In the genomic region with DNA sequence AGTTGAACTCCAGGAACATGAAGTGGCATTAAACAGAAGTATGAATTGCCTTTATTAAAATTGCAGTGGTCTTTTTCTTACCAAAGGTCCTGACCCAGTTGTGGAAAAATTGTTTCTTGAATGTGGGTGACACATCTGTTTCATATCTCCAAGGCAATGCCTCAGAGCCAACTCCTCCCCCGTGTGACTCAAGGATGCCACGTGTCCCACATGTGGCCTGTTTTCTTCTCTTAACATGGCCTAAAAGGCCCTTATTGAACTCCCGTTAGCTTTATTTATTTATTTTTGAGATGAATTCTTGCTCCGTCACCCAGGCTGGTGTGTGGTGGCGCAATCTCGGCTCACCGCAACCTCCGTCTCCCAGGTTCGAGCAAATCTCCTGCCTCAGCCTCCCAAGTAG, we compare ENCODE assay signal across 12 cellular contexts.
DNase-seq lines count a peak whose midpoint lies in the region; ATAC-seq and TF ChIP-seq lines count a peak whose summit lies in the region.
"Had no signal": no experiment of that assay in that cellular context is flagged by ENCODE, and none has a peak within 500 bp of the region (broad histone marks: within the 10 kb centered on the region; RNA-seq: fewer than 3 reads in every experiment).

No MANE protein-coding gene starts in this region.

- H3K27me3 ChIP-seq in uterus = no peaks in the 10 kb centered on the region

- intact Hi-C loops in activated naive CD4-positive, alpha-beta T cell treated with anti-CD3 and anti-CD28 coated beads for 36 hours (cut with micrococcal nuclease) = loop anchor here (1.0 to 10.0 kb wide), 3 partner anchors 25 to 966 kb away; a partner anchor contains a TSS
- intact Hi-C loops in left ventricle myocardium superior (cut with micrococcal nuclease) (loop anchor here (10.0 kb wide), 1 partner anchor 586 kb away; no protein-coding TSS in a partner anchor), uterus (cut with DNase I; ENCODE audit: low total_unique reads) (no loop called here)

- no peak overlapping the region for H3K27ac Mint-ChIP-seq in activated naive CD4-positive, alpha-beta T cell treated with anti-CD3 and anti-CD28 coated beads for 36 hours
- no peak overlapping the region for H3K27ac Mint-ChIP-seq in activated naive CD4-positive, alpha-beta T cell treated with anti-CD3 and anti-CD28 coated beads, Interleukin-2, amount 10 ng/mL, durations not matched to agents 7 days and 5 days

- H3K4me3 Mint-ChIP-seq in activated naive CD4-positive, alpha-beta T cell treated with anti-CD3 and anti-CD28 coated beads for 36 hours = no peak overlapping the region
- no peak overlapping the region for H3K4me3 Mint-ChIP-seq in activated naive CD4-positive, alpha-beta T cell treated with anti-CD3 and anti-CD28 coated beads, Interleukin-2, amount 10 ng/mL, durations not matched to agents 7 days and 5 days

- no peak for TF ChIP-seq CTCF in uterus (IDR thresholded peaks at IDR 0.05)

- TF ChIP-seq POLR2A in uterus (IDR thresholded peaks at IDR 0.05) (no peak), GM18505 (IDR thresholded peaks at IDR 0.05; ENCODE audit: borderline replicate concordance, extremely low read depth, insufficient read depth, insufficient read length) (no peak)

- DNase-seq in activated naive CD4-positive, alpha-beta T cell treated with anti-CD3 and anti-CD28 coated beads for 36 hours = peak; percentile 54
- DNase-seq in activated naive CD4-positive, alpha-beta T cell treated with anti-CD3 and anti-CD28 coated beads, Interleukin-2, amount 10 ng/mL, durations not matched to agents 7 days and 5 days = no peak
- DNase-seq in amniotic epithelial cell (ENCODE audit: low read depth) (peak; percentile 2), left ventricle myocardium superior (peak; percentile 61), uterus (peak; percentile 63 to 64), NCI-H345 treated with DMSO at 0.1 percent for 48 hours (lab: John Stamatoyannopoulos, UW; ENCODE audit: unreplicated experiment) (no peak), cerebellar cortex (ENCODE audit: low spot score) (no peak)
- DNase-seq: C1 segment of cervical spinal cord, H7, NCI-H226 had no signal

- no peaks in the 10 kb centered on the region for H3K36me3 ChIP-seq in uterus

- CTCF ChIA-PET in activated naive CD4-positive, alpha-beta T cell treated with anti-CD3 and anti-CD28 coated beads for 36 hours (lab: Charles Lee) = interaction anchor here (0.9 to 2.6 kb wide), 2 partner anchors 12 to 24 kb away, joined by 3 to 17 read pairs; no protein-coding TSS in a partner anchor
- CTCF ChIA-PET in activated naive CD4-positive, alpha-beta T cell treated with anti-CD3 and anti-CD28 coated beads, Interleukin-2, amount 10 ng/mL, durations not matched to agents 7 days and 5 days (lab: Charles Lee) = interaction anchor here (1.8 to 3.7 kb wide), 2 partner anchors 11 to 589 kb away, joined by 7 to 16 read pairs; no protein-coding TSS in a partner anchor

- no peaks in the 10 kb centered on the region for H3K9me3 ChIP-seq in uterus

- H3K9me3 Mint-ChIP-seq in activated naive CD4-positive, alpha-beta T cell treated with anti-CD3 and anti-CD28 coated beads for 36 hours = no peaks in the 10 kb centered on the region
- H3K9me3 Mint-ChIP-seq in activated naive CD4-positive, alpha-beta T cell treated with anti-CD3 and anti-CD28 coated beads, Interleukin-2, amount 10 ng/mL, durations not matched to agents 7 days and 5 days = no peaks in the 10 kb centered on the region

- peaks cover 14% of the 10 kb centered on the region for H3K4me1 Mint-ChIP-seq in activated naive CD4-positive, alpha-beta T cell treated with anti-CD3 and anti-CD28 coated beads for 36 hours (ENCODE audit: low read depth)
- peaks cover 15% of the 10 kb centered on the region for H3K4me1 Mint-ChIP-seq in activated naive CD4-positive, alpha-beta T cell treated with anti-CD3 and anti-CD28 coated beads, Interleukin-2, amount 10 ng/mL, durations not matched to agents 7 days and 5 days

- H3K4me1 ChIP-seq in uterus = no peaks in the 10 kb centered on the region

- ATAC-seq in left ventricle myocardium superior (peak; percentile 84), GM18505 (IDR thresholded peaks at IDR 0.05; ENCODE audit: unreplicated experiment) (no peak)

- peaks cover 9% of the 10 kb centered on the region for H3K27me3 Mint-ChIP-seq in activated naive CD4-positive, alpha-beta T cell treated with anti-CD3 and anti-CD28 coated beads for 36 hours (ENCODE audit: low read depth)
- H3K27me3 Mint-ChIP-seq in activated naive CD4-positive, alpha-beta T cell treated with anti-CD3 and anti-CD28 coated beads, Interleukin-2, amount 10 ng/mL, durations not matched to agents 7 days and 5 days = peaks cover 24% of the 10 kb centered on the region

- no peaks in the 10 kb centered on the region for H3K36me3 Mint-ChIP-seq in activated naive CD4-positive, alpha-beta T cell treated with anti-CD3 and anti-CD28 coated beads for 36 hours (ENCODE audit: low read depth)
- no peaks in the 10 kb centered on the region for H3K36me3 Mint-ChIP-seq in activated naive CD4-positive, alpha-beta T cell treated with anti-CD3 and anti-CD28 coated beads, Interleukin-2, amount 10 ng/mL, durations not matched to agents 7 days and 5 days

- H3K4me3 ChIP-seq in uterus = no peak overlapping the region

- H3K27ac ChIP-seq in uterus = peak overlapping the region; percentile 58 to 73
- H3K27ac ChIP-seq: VCaP had no signal

Comparison
In these comparisons a context has a peak if more than half of its experiments do, and no peak if none do; other contexts are left out.
1. DNase-seq: peak in activated naive CD4-positive, alpha-beta T cell treated with anti-CD3 and anti-CD28 coated beads for 36 hours (single experiment), amniotic epithelial cell (single experiment), left ventricle myocardium superior (single experiment) and uterus (2 of 2); none in activated naive CD4-positive, alpha-beta T cell treated with anti-CD3 and anti-CD28 coated beads, Interleukin-2, amount 10 ng/mL, durations not matched to agents 7 days and 5 days (single experiment), NCI-H345 treated with DMSO at 0.1 percent for 48 hours (single experiment) and cerebellar cortex (single experiment).